34 cellular contexts compared by ENCODE assay signal in the genomic region with DNA sequence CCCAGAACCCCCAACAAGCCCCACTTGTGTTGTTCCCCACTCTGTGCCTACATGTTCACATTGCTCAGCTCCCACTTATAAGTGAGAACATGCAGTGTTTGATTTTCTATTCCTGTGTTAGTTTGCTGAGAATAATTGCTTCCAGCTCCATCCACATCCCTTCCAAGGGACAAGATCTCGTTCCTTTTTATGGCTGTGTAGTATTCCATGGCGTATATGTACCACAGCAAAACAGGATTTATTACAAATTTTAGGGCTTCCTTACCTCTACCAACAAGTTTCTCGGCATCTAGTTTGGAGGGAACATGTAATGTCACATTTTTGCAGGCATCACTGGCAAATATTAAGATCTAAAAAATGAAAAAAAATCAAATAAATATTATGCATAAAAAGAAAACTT. TPM values are rescaled to one million over a fixed set of nuclear protein-coding genes. Genes with fewer than 3 reads are reported as not detected.
"Had no signal": no experiment of that assay in that cellular context is flagged by ENCODE, and none has a peak within 500 bp of the region (broad histone marks: within the 10 kb centered on the region; RNA-seq: fewer than 3 reads in every experiment).

No MANE protein-coding gene starts in this region.

- H3K27me3 ChIP-seq: adrenal gland, body of pancreas, brain microvascular endothelial cell, breast epithelium had no signal

- H3K27ac ChIP-seq: adrenal gland, body of pancreas, brain microvascular endothelial cell, breast epithelium, VCaP had no signal

- H3K36me3 ChIP-seq: adrenal gland, brain microvascular endothelial cell, breast epithelium had no signal

- ATAC-seq: activated CD8-positive, alpha-beta T cell treated with anti-CD3 and anti-CD28 coated beads for 36 hours; activated naive CD4-positive, alpha-beta T cell treated with anti-CD3 and anti-CD28 coated beads, Interleukin-2, amount 50 U/mL, for 72 hours; activated T-cell treated with anti-CD3 and anti-CD28 coated beads, Interleukin-2, amount 50 U/mL, for 4 hours; activated T-cell treated with anti-CD3 and anti-CD28 coated beads, Interleukin-2, amount 50 U/mL, for 72 hours; activated T-helper 17 cell treated with anti-CD3 and anti-CD28 coated beads, Interleukin-2, amount 50 U/mL, for 72 hours; body of pancreas had no signal

- FAIRE-seq: astrocyte had no signal

- H3K9me3 ChIP-seq: adrenal gland, body of pancreas, breast epithelium had no signal

- DNase-seq: activated B cell treated with CpG ODN at 0.5 μM for 24 hours; activated CD4-positive, alpha-beta memory T cell treated with anti-CD3 and anti-CD28 coated beads for 36 hours; activated CD4-positive, alpha-beta T cell treated with anti-CD3 and anti-CD28 coated beads for 4 hours; activated CD4-positive, alpha-beta T cell treated with anti-CD3 and anti-CD28 coated beads, Interleukin-2, amount 10 ng/mL, durations not matched to agents 24 days and 14 days; activated CD4-positive, alpha-beta T cell treated with anti-CD3 and anti-CD28 coated beads, Interleukin-2, amount 50 U/mL, for 1 hour; activated CD4-positive, alpha-beta T cell treated with anti-CD3 and anti-CD28 coated beads, Interleukin-2, amount 50 U/mL, for 4 hours; activated CD4-positive, CD25-positive, alpha-beta regulatory T cell treated with anti-CD3 and anti-CD28 coated beads, Interleukin-2, amount 50 U/mL, for 72 hours; activated CD8-positive, alpha-beta memory T cell treated with anti-CD3 and anti-CD28 coated beads, Interleukin-2, amount 50 U/mL, for 4 hours; activated CD8-positive, alpha-beta T cell treated with anti-CD3 and anti-CD28 coated beads for 36 hours; activated effector memory CD4-positive, alpha-beta T cell treated with anti-CD3 and anti-CD28 coated beads, Interleukin-2, amount 50 U/mL, for 16 hours; activated gamma-delta T cell treated with Interleukin-2 at 50 U/mL for 16 hours; activated naive CD4-positive, alpha-beta T cell; activated naive CD4-positive, alpha-beta T cell treated with anti-CD3 and anti-CD28 coated beads for 36 hours; activated naive CD4-positive, alpha-beta T cell treated with anti-CD3 and anti-CD28 coated beads, Interleukin-2, amount 50 U/mL, for 16 hours; activated naive CD8-positive, alpha-beta T cell treated with anti-CD3 and anti-CD28 coated beads for 36 hours; activated T-cell treated with anti-CD3 and anti-CD28 coated beads for 4 hours; activated T-cell treated with anti-CD3 and anti-CD28 coated beads, Interleukin-2, amount 50 U/mL, for 1 hour; activated T-cell treated with anti-CD3 and anti-CD28 coated beads, Interleukin-2, amount 50 U/mL, for 4 hours; activated T-cell treated with anti-CD3 and anti-CD28 coated beads, Interleukin-2, amount 50 U/mL, for 72 hours; adrenal gland; amniotic stem cell; aorta; body of pancreas; brain microvascular endothelial cell; central memory CD4-positive, alpha-beta T cell; T-helper 2 cell; T-helper 9 cell had no signal

- H3K4me1 ChIP-seq: adrenal gland, breast epithelium had no signal

- H3K4me3 ChIP-seq: adrenal gland, body of pancreas, breast epithelium had no signal

RNA-seq across cellular contexts. Expression of gene DSC2, which starts 8.9 kb away (rescaled TPM):
- total RNA-seq: activated B cell treated with CpG ODN at 0.5 μM for 24 hours; activated CD4-positive, alpha-beta memory T cell treated with anti-CD3 and anti-CD28 coated beads for 36 hours; activated CD4-positive, alpha-beta T cell treated with anti-CD3 and anti-CD28 coated beads, Interleukin-2, amount 10 ng/mL, durations not matched to agents 24 days and 14 days; activated CD8-positive, alpha-beta memory T cell treated with anti-CD3 and anti-CD28 coated beads for 36 hours; activated CD8-positive, alpha-beta T cell treated with anti-CD3 and anti-CD28 coated beads for 36 hours; activated naive CD4-positive, alpha-beta T cell treated with anti-CD3 and anti-CD28 coated beads, Interleukin-2, amount 50 U/mL, for 72 hours; activated T-cell treated with anti-CD3 and anti-CD28 coated beads, Interleukin-2, amount 50 U/mL, for 72 hours; activated T-helper 1 cell treated with anti-CD3 and anti-CD28 coated beads, Interleukin-12 subunit alpha, Interleukin-12 subunit beta, Interleukin-2, Interleukin-4 antibody, amounts not matched to agents 30 ng/mL and 10 ng/mL and 1 ng/mL, durations not matched to agents 14 hours and 24 hours and 36 hours; activated T-helper 17 cell treated with anti-CD3 and anti-CD28 coated beads, Interleukin-2, amount 50 U/mL, for 72 hours had no signal

RNA-seq across cellular contexts. Expression of gene DSC3, which starts 50.8 kb away (rescaled TPM):
- total RNA-seq: activated B cell treated with CpG ODN at 0.5 μM for 24 hours; activated CD4-positive, alpha-beta memory T cell treated with anti-CD3 and anti-CD28 coated beads for 36 hours; activated CD4-positive, alpha-beta T cell treated with anti-CD3 and anti-CD28 coated beads, Interleukin-2, amount 10 ng/mL, durations not matched to agents 24 days and 14 days; activated naive CD4-positive, alpha-beta T cell treated with anti-CD3 and anti-CD28 coated beads for 36 hours; activated naive CD4-positive, alpha-beta T cell treated with anti-CD3 and anti-CD28 coated beads, Interleukin-2, amount 50 U/mL, for 72 hours; activated T-cell treated with anti-CD3 and anti-CD28 coated beads, Interleukin-2, amount 50 U/mL, for 4 hours; activated T-cell treated with anti-CD3 and anti-CD28 coated beads, Interleukin-2, amount 50 U/mL, for 72 hours; activated T-helper 1 cell treated with anti-CD3 and anti-CD28 coated beads, Interleukin-12 subunit alpha, Interleukin-12 subunit beta, Interleukin-2, Interleukin-4 antibody, amounts not matched to agents 30 ng/mL and 10 ng/mL and 1 ng/mL, durations not matched to agents 14 hours and 24 hours and 36 hours; activated T-helper 17 cell treated with anti-CD3 and anti-CD28 coated beads, Interleukin-2, amount 50 U/mL, for 72 hours had no signal
